Comparison of ENCODE assay signal across 12 cellular contexts in the genomic region with DNA sequence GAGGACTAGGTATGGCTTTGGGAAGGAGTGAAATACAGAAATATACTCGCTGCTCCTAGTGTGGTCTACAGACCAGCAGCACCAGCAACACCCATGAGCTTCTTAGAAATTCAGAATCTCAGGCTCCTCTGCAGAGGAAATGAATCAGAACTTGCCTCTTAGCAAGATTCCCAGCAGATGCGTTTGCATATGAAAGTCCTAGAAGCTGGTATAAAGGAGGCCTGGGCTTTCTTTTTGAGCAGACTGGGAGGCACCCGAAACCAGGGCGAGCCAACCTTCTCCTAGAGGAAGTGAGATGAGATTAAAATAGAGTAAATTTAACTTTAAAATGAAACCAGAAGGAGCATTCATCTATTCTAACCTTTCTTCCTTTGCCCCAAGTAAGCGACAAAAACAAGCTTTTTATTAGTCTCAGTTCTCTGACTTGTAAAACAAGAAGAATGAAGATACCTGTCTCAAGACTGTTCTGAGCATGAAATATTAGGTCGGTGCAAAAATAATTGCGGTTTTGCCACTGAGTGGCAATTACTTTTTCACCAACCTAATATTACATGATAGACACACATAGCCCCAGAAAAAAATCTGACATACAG.
DNase-seq lines count a peak whose midpoint lies in the region; ATAC-seq and TF ChIP-seq lines count a peak whose summit lies in the region.
"Had no signal": no experiment of that assay in that cellular context is flagged by ENCODE, and none has a peak within 500 bp of the region (broad histone marks: within the 10 kb centered on the region; RNA-seq: fewer than 3 reads in every experiment).

No MANE protein-coding gene starts in this region.

- H3K36me3 ChIP-seq in cardiac muscle cell (no peaks in the 10 kb centered on the region), IMR-90 (ENCODE audit: control insufficient read depth, insufficient read depth, low read length) (no peaks in the 10 kb centered on the region)
- H3K36me3 ChIP-seq: prostate gland had no signal

- no peak overlapping the region for H2AK5ac ChIP-seq in IMR-90 (ENCODE audit: low read depth, low read length)

- H3K27ac Mint-ChIP-seq in stimulated activated naive B cell treated with anti-CD40 and anti-IgM and Interleukin-4, amounts not matched to agents 10 μg/mL and 1 μg/mL and 100 μg/mL, for 72 hours: no peak overlapping the region

- no peak overlapping the region for H4K5ac ChIP-seq in IMR-90 (ENCODE audit: low read depth, low read length)

- DNase-seq in cardiac muscle cell (ENCODE audit: low read depth in 1 of 2, low spot score in 1 of 2): no peak
- no peak for DNase-seq in left ventricle myocardium superior
- DNase-seq in IMR-90: peak; percentile 47
- no peak for DNase-seq in stimulated activated naive B cell treated with anti-CD40 and anti-IgM and Interleukin-4, amounts not matched to agents 10 μg/mL and 1 μg/mL and 100 μg/mL, for 72 hours
- no peak for DNase-seq in activated T-cell treated with anti-CD3 and anti-CD28 coated beads for 4 hours
- no peak for DNase-seq in NCI-H2196 (lab: John Stamatoyannopoulos, UW; ENCODE audit: unreplicated experiment)
- DNase-seq in NCI-H2029 treated with DMSO at 0.1 percent for 48 hours (lab: John Stamatoyannopoulos, UW): no peak
- DNase-seq: cerebellar nuclear complex, NCI-H446 treated with DMSO at 0.1 percent for 48 hours had no signal

- no TSS peak for BruUV-seq in IMR-90 (replicated peaks; lab: Mats Ljungman, UMichigan)

- H3K4me3 Mint-ChIP-seq in stimulated activated naive B cell treated with anti-CD40 and anti-IgM and Interleukin-4, amounts not matched to agents 10 μg/mL and 1 μg/mL and 100 μg/mL, for 72 hours: no peak overlapping the region

- CTCF ChIA-PET in IMR-90 (lab: Yijun Ruan, JAX): interaction anchor here (1.0 kb wide), 1 partner anchor 15 kb away, joined by 3 read pairs; no protein-coding TSS in a partner anchor

- H3K9me3 ChIP-seq in cardiac muscle cell (ENCODE audit: low read depth): no peaks in the 10 kb centered on the region
- H3K9me3 ChIP-seq in IMR-90 (ENCODE audit: control insufficient read depth, insufficient read depth, low read length): no peaks in the 10 kb centered on the region
- H3K9me3 ChIP-seq: prostate gland had no signal

- no peak overlapping the region for H3K4me2 ChIP-seq in IMR-90 (ENCODE audit: low read depth, low read length)
- H3K4me2 ChIP-seq: hepatocyte had no signal

- H3K27me3 ChIP-seq in cardiac muscle cell (no peaks in the 10 kb centered on the region), IMR-90 (ENCODE audit: control insufficient read depth, insufficient read depth, low read length) (no peaks in the 10 kb centered on the region)
- H3K27me3 ChIP-seq: hepatocyte had no signal

- H3K18ac ChIP-seq in IMR-90 (ENCODE audit: low read depth, low read length): no peak overlapping the region

- H2BK15ac ChIP-seq in IMR-90 (ENCODE audit: low read depth, low read length): no peak overlapping the region

- no peak overlapping the region for H3K4me3 ChIP-seq in cardiac muscle cell
- no peak overlapping the region for H3K4me3 ChIP-seq in IMR-90 (ENCODE audit: insufficient read depth, low read depth, low read length)
- H3K4me3 ChIP-seq: hepatocyte, prostate gland had no signal

- TF ChIP-seq RAD21 in IMR-90 (IDR thresholded peaks at IDR 0.05; ENCODE audit: low read length): no peak

- H3K4me1 Mint-ChIP-seq in stimulated activated naive B cell treated with anti-CD40 and anti-IgM and Interleukin-4, amounts not matched to agents 10 μg/mL and 1 μg/mL and 100 μg/mL, for 72 hours: peaks cover 7 to 11% of the 10 kb centered on the region in 2 donors

- H4K91ac ChIP-seq in IMR-90 (ENCODE audit: insufficient read depth, low read depth, low read length): no peak overlapping the region

- TF ChIP-seq CTCF in cardiac muscle cell (IDR thresholded peaks at IDR 0.05; ENCODE audit: low read depth, low read length) (no peak), IMR-90 (conservative IDR thresholded peaks at IDR 0.05; ENCODE audit: low read depth, low read length) (no peak)

- H3K56ac ChIP-seq in IMR-90 (ENCODE audit: extremely low read depth, insufficient read depth, low read length): no peak overlapping the region

- no peak overlapping the region for H3K14ac ChIP-seq in IMR-90 (replicated peaks; ENCODE audit: low read depth, low read length)

- WGBS in IMR-90 (ENCODE audit: extremely low coverage in 2 of 2, insufficient read length in 1 of 2), 2 experiments: no CpG with 5 or more reads among the region's 7 CpGs

- H3K23ac ChIP-seq in IMR-90 (ENCODE audit: low read depth, low read length): no peak overlapping the region

- ATAC-seq in left ventricle myocardium superior: no peak
- peak; percentile 85 for ATAC-seq in HG02678 (IDR thresholded peaks at IDR 0.05; ENCODE audit: unreplicated experiment)
- ATAC-seq in IMR-90 (ENCODE audit: low read depth): peak; percentile 51
- peak; percentile 60 to 82 for ATAC-seq in stimulated activated naive B cell treated with anti-CD40 and anti-IgM and Interleukin-4, amounts not matched to agents 10 μg/mL and 1 μg/mL and 100 μg/mL, for 72 hours (replicated peaks)

- H2BK5ac ChIP-seq in IMR-90 (ENCODE audit: low read depth, low read length, poor library complexity, severe bottlenecking): no peak overlapping the region

- H3K79me1 ChIP-seq in IMR-90 (ENCODE audit: low read depth in 1 of 2, low read length in 2 of 2): peaks cover 3 to 16% of the 10 kb centered on the region in 2 experiments; a peak in 3 of 4 replicates

- no peak overlapping the region for H2AK9ac ChIP-seq in IMR-90 (replicated peaks; ENCODE audit: low read depth, low read length, poor library complexity)

- H3K9me1 ChIP-seq in IMR-90 (ENCODE audit: insufficient read depth, low read length): peaks cover 2% of the 10 kb centered on the region; the same call in 1 of the 2 replicates

- H4K20me1 ChIP-seq in IMR-90 (ENCODE audit: insufficient read depth, low read length): no peaks in the 10 kb centered on the region

- H3K9me3 Mint-ChIP-seq in stimulated activated naive B cell treated with anti-CD40 and anti-IgM and Interleukin-4, amounts not matched to agents 10 μg/mL and 1 μg/mL and 100 μg/mL, for 72 hours: no peaks in the 10 kb centered on the region

- H2BK20ac ChIP-seq in IMR-90 (ENCODE audit: low read depth, low read length): no peak overlapping the region

- H3K4ac ChIP-seq in IMR-90 (ENCODE audit: low read depth, low read length): no peak overlapping the region

- in situ Hi-C loops in IMR-90 (cut with MboI; ENCODE audit: low sequenced_read_pairs): no loop called here

- H3K9ac ChIP-seq in IMR-90 (ENCODE audit: low read depth, low read length): no peak overlapping the region

- H3K27ac ChIP-seq in cardiac muscle cell: peak overlapping the region; percentile 92
- H3K27ac ChIP-seq in IMR-90 (ENCODE audit: insufficient read depth, low read length): no peak overlapping the region
- H3K27ac ChIP-seq: hepatocyte, prostate gland had no signal

- no peak for TF ChIP-seq POLR2A in IMR-90 (IDR thresholded peaks at IDR 0.05; ENCODE audit: low read depth, low read length)

- H3K4me1 ChIP-seq in cardiac muscle cell (ENCODE audit: low read depth): peaks cover 80% of the 10 kb centered on the region
- no peaks in the 10 kb centered on the region; the same call in 1 of the 2 replicates for H3K4me1 ChIP-seq in IMR-90 (ENCODE audit: control insufficient read depth, insufficient read depth, low read length)
- H3K4me1 ChIP-seq: prostate gland had no signal

- H2BK120ac ChIP-seq in IMR-90 (ENCODE audit: low read depth, low read length): no peak overlapping the region

- no peak overlapping the region for H4K8ac ChIP-seq in IMR-90 (ENCODE audit: low read depth in 2 of 2, low read length in 2 of 2)

- no peak overlapping the region for H2AFZ ChIP-seq in IMR-90 (replicated peaks; ENCODE audit: low read length, poor library complexity)
- H2AFZ ChIP-seq: hepatocyte had no signal

- POLR2A ChIA-PET in IMR-90 (lab: Charles Lee; ENCODE audit: unreplicated experiment): interaction anchor here (0.6 kb wide), 1 partner anchor 174 kb away, joined by 5 read pairs; no protein-coding TSS in a partner anchor

- dilution Hi-C loops in IMR-90 (cut with HindIII; ENCODE audit: low sequenced_read_pairs, unreplicated experiment): no loop called here

- no peaks in the 10 kb centered on the region for H3K36me3 Mint-ChIP-seq in stimulated activated naive B cell treated with anti-CD40 and anti-IgM and Interleukin-4, amounts not matched to agents 10 μg/mL and 1 μg/mL and 100 μg/mL, for 72 hours

- intact Hi-C loops in left ventricle myocardium superior (cut with micrococcal nuclease) (no loop called here), IMR-90 (cut with micrococcal nuclease) (no loop called here)

- H3K27me3 Mint-ChIP-seq in stimulated activated naive B cell treated with anti-CD40 and anti-IgM and Interleukin-4, amounts not matched to agents 10 μg/mL and 1 μg/mL and 100 μg/mL, for 72 hours: peaks cover 20 to 24% of the 10 kb centered on the region in 2 donors

TF ChIP-seq in IMR-90, 13 proteins besides CTCF, POLR2A, EP300 and RAD21:
- no peak for TF ChIP-seq CHD1 (IDR thresholded peaks at IDR 0.05; ENCODE audit: low read depth, low read length)
- no peak for TF ChIP-seq BHLHE40 (IDR thresholded peaks at IDR 0.05; ENCODE audit: low read depth, low read length)
